Comparison of ENCODE assay signal across 14 cellular contexts in the genomic region with DNA sequence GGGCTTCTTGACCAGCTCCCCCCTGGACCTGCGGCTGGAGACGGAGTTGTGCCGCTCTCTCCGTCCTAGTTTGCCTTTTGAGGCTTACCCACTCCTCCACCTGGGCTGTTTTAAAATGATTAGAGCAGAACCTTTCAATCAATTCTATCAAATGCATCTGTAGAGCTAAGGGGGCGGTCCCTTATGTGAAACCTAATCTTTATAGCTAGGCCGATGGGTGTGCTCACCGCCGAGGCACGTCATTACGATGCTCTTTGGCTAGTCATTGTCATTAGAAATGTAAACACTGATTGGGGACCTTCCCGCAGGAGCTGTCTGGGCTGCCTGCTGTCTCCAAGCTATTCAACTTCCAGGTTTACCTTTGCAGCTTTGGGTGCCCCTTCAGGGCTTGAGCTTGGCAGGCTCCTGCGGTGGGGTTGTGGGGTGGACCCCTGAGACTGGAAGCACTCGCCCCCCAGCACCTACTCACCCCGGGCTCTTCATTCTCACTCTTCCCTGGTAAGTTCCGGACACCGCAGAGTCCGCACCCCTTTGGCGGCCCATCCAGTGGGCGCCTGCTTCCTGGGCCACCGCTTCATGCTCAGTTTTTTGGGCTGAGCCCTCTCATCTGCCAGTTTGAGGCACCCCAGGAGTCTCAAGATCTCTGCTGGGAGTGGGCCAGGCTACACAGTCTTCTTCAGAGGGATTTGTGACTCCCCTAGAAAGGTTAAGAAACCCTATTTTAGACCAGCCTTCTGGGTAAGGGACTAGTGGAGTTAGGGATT. TPM values are rescaled to one million over a fixed set of nuclear protein-coding genes. Genes with fewer than 3 reads are reported as not detected.
DNase-seq lines count a peak whose midpoint lies in the region; ATAC-seq and TF ChIP-seq lines count a peak whose summit lies in the region.
"Had no signal": no experiment of that assay in that cellular context is flagged by ENCODE, and none has a peak within 500 bp of the region (broad histone marks: within the 10 kb centered on the region; RNA-seq: fewer than 3 reads in every experiment).

No MANE protein-coding gene starts in this region.

- intact Hi-C loops in Caco-2 (cut with micrococcal nuclease; ENCODE audit: unreplicated experiment) (no loop called here), mucosa of descending colon (cut with DNase I, micrococcal nuclease) (no loop called here)

- POLR2A ChIA-PET in Caco-2 (lab: Charles Lee) = no interaction called here

- no peaks in the 10 kb centered on the region for H3K9me3 ChIP-seq in Caco-2
- no peaks in the 10 kb centered on the region for H3K9me3 ChIP-seq in mucosa of descending colon
- H3K9me3 ChIP-seq: gastroesophageal sphincter had no signal

- H3K27me3 ChIP-seq in Caco-2 (replicated peaks; ENCODE audit: control insufficient read depth, insufficient read depth, low read length) = no peaks in the 10 kb centered on the region
- H3K27me3 ChIP-seq: gastroesophageal sphincter had no signal

- TF ChIP-seq CTCF in Caco-2 (IDR thresholded peaks at IDR 0.05; ENCODE audit: insufficient read depth in 1 of 2, low read depth in 1 of 2, low read length in 1 of 2, severe bottlenecking in 1 of 2, unreplicated experiment in 1 of 2) = no peak
- no peak for TF ChIP-seq CTCF in LNCaP clone FGC (IDR thresholded peaks at IDR 0.05; ENCODE audit: control insufficient read depth, extremely low read depth, insufficient read depth)
- no peak for TF ChIP-seq CTCF in mucosa of descending colon (IDR thresholded peaks at IDR 0.05)

- no peaks in the 10 kb centered on the region for H3K9me3 Mint-ChIP-seq in Caco-2 (ENCODE audit: unreplicated experiment)
- H3K9me3 Mint-ChIP-seq: activated CD4-positive, alpha-beta T cell treated with anti-CD3 and anti-CD28 coated beads, Interleukin-2, amount 10 ng/mL, durations not matched to agents 24 days and 14 days; activated naive CD8-positive, alpha-beta T cell treated with anti-CD3 and anti-CD28 coated beads, Interleukin-2, amount 10 ng/mL, durations not matched to agents 7 days and 5 days had no signal

- no TSS peak for BruUV-seq in Caco-2 (replicated peaks; lab: Mats Ljungman, UMichigan)

- H3K36me3 ChIP-seq in Caco-2 (ENCODE audit: control insufficient read depth, insufficient read depth, low read length) (peaks cover 7% of the 10 kb centered on the region), mucosa of descending colon (ENCODE audit: low read depth) (peaks cover 2% of the 10 kb centered on the region)

- no peaks in the 10 kb centered on the region for H3K27me3 Mint-ChIP-seq in Caco-2 (ENCODE audit: insufficient read depth, unreplicated experiment)
- H3K27me3 Mint-ChIP-seq: activated CD4-positive, alpha-beta T cell treated with anti-CD3 and anti-CD28 coated beads, Interleukin-2, amount 10 ng/mL, durations not matched to agents 24 days and 14 days; activated naive CD8-positive, alpha-beta T cell treated with anti-CD3 and anti-CD28 coated beads, Interleukin-2, amount 10 ng/mL, durations not matched to agents 7 days and 5 days had no signal

- H3K4me1 ChIP-seq in Caco-2 (peaks cover 10% of the 10 kb centered on the region; the same call in 1 of the 2 replicates), mucosa of descending colon (ENCODE audit: low read depth) (peaks cover 31% of the 10 kb centered on the region)

- peak overlapping the region; percentile 33 for H3K27ac Mint-ChIP-seq in Caco-2 (ENCODE audit: unreplicated experiment)
- H3K27ac Mint-ChIP-seq: activated CD4-positive, alpha-beta T cell treated with anti-CD3 and anti-CD28 coated beads, Interleukin-2, amount 10 ng/mL, durations not matched to agents 24 days and 14 days had no signal

- H3K4me1 Mint-ChIP-seq in Caco-2 (ENCODE audit: low read depth, unreplicated experiment) = peaks cover 27% of the 10 kb centered on the region

- DNase-seq in Caco-2 (no peak), LNCaP clone FGC (ENCODE audit: low read depth) (peak; percentile 82), SHP77 (lab: John Stamatoyannopoulos, UW) (peak; percentile 50 to 71), mucosa of descending colon (peak in 2 of 3 donors; percentile 62 to 72), dermis blood vessel endothelial cell (no peak)
- DNase-seq: activated CD4-positive, alpha-beta T cell treated with anti-CD3 and anti-CD28 coated beads, Interleukin-2, amount 10 ng/mL, durations not matched to agents 24 days and 14 days; activated naive CD8-positive, alpha-beta T cell treated with anti-CD3 and anti-CD28 coated beads, Interleukin-2, amount 10 ng/mL, durations not matched to agents 7 days and 5 days; Karpas-422; left cardiac atrium had no signal

- peaks cover 85% of the 10 kb centered on the region for H3K36me3 Mint-ChIP-seq in Caco-2 (ENCODE audit: insufficient read depth, unreplicated experiment)

- H3K4me3 ChIP-seq in Caco-2 (ENCODE audit: low read depth, low read length) = no peak overlapping the region
- H3K4me3 ChIP-seq in LNCaP clone FGC (ENCODE audit: low read depth, low read length) = peak overlapping the region; percentile 38
- no peak overlapping the region for H3K4me3 ChIP-seq in mucosa of descending colon
- H3K4me3 ChIP-seq: gastroesophageal sphincter had no signal

- CTCF ChIA-PET in Caco-2 (lab: Charles Lee) = interaction anchor here (0.6 kb wide), 1 partner anchor 792 kb away, joined by 4 read pairs; no protein-coding TSS in a partner anchor

- ATAC-seq in mucosa of descending colon (peak; percentile 81), HG03025 (IDR thresholded peaks at IDR 0.05; ENCODE audit: low FRiP score, unreplicated experiment) (no peak), HG02938 (IDR thresholded peaks at IDR 0.05; ENCODE audit: unreplicated experiment) (no peak), GM21390 (IDR thresholded peaks at IDR 0.05; ENCODE audit: unreplicated experiment) (no peak)
- ATAC-seq: gastroesophageal sphincter had no signal

- H3K4me3 Mint-ChIP-seq in Caco-2 (ENCODE audit: unreplicated experiment) = no peak overlapping the region
- H3K4me3 Mint-ChIP-seq: activated CD4-positive, alpha-beta T cell treated with anti-CD3 and anti-CD28 coated beads, Interleukin-2, amount 10 ng/mL, durations not matched to agents 24 days and 14 days; activated naive CD8-positive, alpha-beta T cell treated with anti-CD3 and anti-CD28 coated beads, Interleukin-2, amount 10 ng/mL, durations not matched to agents 7 days and 5 days had no signal

RNA-seq across cellular contexts. Expression of a gene that starts 20.9 kb away (rescaled TPM):
- not detected in 2 replicates for total RNA-seq in Caco-2 (2022)
- total RNA-seq in mucosa of descending colon = not detected
- not detected in 2 replicates for total RNA-seq in dermis blood vessel endothelial cell
- total RNA-seq: activated CD4-positive, alpha-beta T cell treated with anti-CD3 and anti-CD28 coated beads, Interleukin-2, amount 10 ng/mL, durations not matched to agents 24 days and 14 days; gastroesophageal sphincter; left cardiac atrium; omental fat pad had no signal

RNA-seq across cellular contexts. Expression of a gene that starts 33.4 kb away (rescaled TPM):
- total RNA-seq in Caco-2 (2022) (351 and 377 TPM in 2 replicates), mucosa of descending colon (100 to 1,000 TPM; 150 to 316 (median 184) TPM), dermis blood vessel endothelial cell (135 and 286 TPM in 2 replicates)

RNA-seq across cellular contexts. Expression of a gene that starts 45.4 kb away (rescaled TPM):
- total RNA-seq in Caco-2 (2022) (127 and 141 TPM in 2 replicates), mucosa of descending colon (10 to 100 TPM; 42.7 to 89.5 (median 72.5) TPM), dermis blood vessel endothelial cell (63.3 and 119 TPM in 2 replicates)

RNA-seq across cellular contexts. Expression of a gene that starts 47.2 kb away (rescaled TPM):
- total RNA-seq in Caco-2 (2022) (82.0 and 91.9 TPM in 2 replicates), mucosa of descending colon (10 to 100 TPM; 37.4 to 54.8 (median 48.1) TPM), dermis blood vessel endothelial cell (15.3 and 17.3 TPM in 2 replicates)

Comparison
In these comparisons a context has a peak if more than half of its experiments do, and no peak if none do; other contexts are left out.
1. DNase-seq: peak in LNCaP clone FGC (single experiment), SHP77 (2 of 2) and mucosa of descending colon (2 of 3); none in Caco-2 (0 of 2) and dermis blood vessel endothelial cell (single experiment).